Comparison of ENCODE assay signal across 6 cellular contexts in genomic region chr19:53869805-53870484, GRCh38. TPM values are rescaled to one million over a fixed set of nuclear protein-coding genes. Genes with fewer than 3 reads are reported as not detected.
DNase-seq lines count a peak whose midpoint lies in the region; ATAC-seq and TF ChIP-seq lines count a peak whose summit lies in the region.
"Not testable (repeated sequence)": the region's sequence is repeated elsewhere in the genome, so short reads cannot be mapped to it uniquely, and the experiment has no call there.
"Had no signal": no experiment of that assay in that cellular context is flagged by ENCODE, and none has a peak within 500 bp of the region (broad histone marks: within the 10 kb centered on the region; RNA-seq: fewer than 3 reads in every experiment).

No MANE protein-coding gene starts in this region.

- peak overlapping the region; percentile 100 for H3K9ac ChIP-seq in HUES6 (ENCODE audit: low read length)

- intact Hi-C loops in left lung (cut with DNase I); psoas muscle (cut with DNase I): not testable (repeated sequence)

- not testable (repeated sequence) for H3K27me3 ChIP-seq in HUES6 (ENCODE audit: control insufficient read depth, insufficient read depth, low read length); left lung
- H3K27me3 ChIP-seq in psoas muscle (ENCODE audit: insufficient read depth in 3 of 3, low read length in 2 of 3), result peaks cover 0 to 32% (median 1%) of the 10 kb centered on the region in 3 donors

- not testable (repeated sequence) for H3K9me3 ChIP-seq in HUES6 (ENCODE audit: control insufficient read depth, insufficient read depth, low read depth, low read length); left lung; psoas muscle

- H3K4me3 Mint-ChIP-seq in activated T-cell treated with anti-CD3 and anti-CD28 coated beads, Interleukin-2, amount 50 U/mL, for 4 hours, result peak overlapping the region; percentile 91

- H3K36me3 ChIP-seq in HUES6 (ENCODE audit: control insufficient read depth, insufficient read depth, low read length), result peaks cover 41% of the 10 kb centered on the region
- peaks cover 0 to 21% of the 10 kb centered on the region in 2 donors for H3K36me3 ChIP-seq in left lung
- peaks cover 0 to 12% of the 10 kb centered on the region in 2 donors for H3K36me3 ChIP-seq in psoas muscle (ENCODE audit: insufficient read depth in 1 of 2, low read depth in 1 of 2)

- H3K27me3 Mint-ChIP-seq in activated T-cell treated with anti-CD3 and anti-CD28 coated beads, Interleukin-2, amount 50 U/mL, for 4 hours (ENCODE audit: low read depth), result not testable (repeated sequence)

- H3K4me3 ChIP-seq in HUES6 (ENCODE audit: low read depth, low read length) (peak overlapping the region; percentile 99), left lung (peak overlapping the region; percentile 71 to 83), psoas muscle (peak overlapping the region; percentile 73)

- not testable (repeated sequence) for TF ChIP-seq CTCF in left lung (IDR thresholded peaks at IDR 0.05); psoas muscle (IDR thresholded peaks at IDR 0.05)

- H3K4me1 Mint-ChIP-seq in activated T-cell treated with anti-CD3 and anti-CD28 coated beads, Interleukin-2, amount 50 U/mL, for 4 hours (ENCODE audit: low read depth), result peaks cover 65% of the 10 kb centered on the region

- 5 to 14% (median 12%) methylated on average over 18 to 24 of the region's 24 CpGs for WGBS in psoas muscle, 3 donors

- H3K4me1 ChIP-seq in HUES6 (ENCODE audit: control insufficient read depth, insufficient read depth, low read length); psoas muscle: not testable (repeated sequence)
- peaks cover 3 to 74% of the 10 kb centered on the region in 2 donors for H3K4me1 ChIP-seq in left lung

- not testable (repeated sequence) for DNase-seq in activated T-cell treated with anti-CD3 and anti-CD28 coated beads, Interleukin-2, amount 50 U/mL, for 4 hours; left lung
- DNase-seq in effector CD8-positive, alpha-beta T cell (lab: John Stamatoyannopoulos, UW), result peak; percentile 27
- peak in 1 of 2 donors; percentile 56 for DNase-seq in psoas muscle

- H3K36me3 Mint-ChIP-seq in activated T-cell treated with anti-CD3 and anti-CD28 coated beads, Interleukin-2, amount 50 U/mL, for 4 hours (ENCODE audit: insufficient read depth), result peaks cover 20% of the 10 kb centered on the region

- peak overlapping the region; percentile 99 for H3K27ac ChIP-seq in HUES6 (ENCODE audit: low read depth, low read length)
- peak overlapping the region; percentile 89 to 95 for H3K27ac ChIP-seq in left lung
- peak overlapping the region; percentile 80 for H3K27ac ChIP-seq in psoas muscle

- H3K9me3 Mint-ChIP-seq in activated T-cell treated with anti-CD3 and anti-CD28 coated beads, Interleukin-2, amount 50 U/mL, for 4 hours, result not testable (repeated sequence)

- not testable (repeated sequence) for ATAC-seq in activated T-cell treated with anti-CD3 and anti-CD28 coated beads, Interleukin-2, amount 50 U/mL, for 4 hours; left lung; psoas muscle

RNA-seq across cellular contexts. Expression of gene MYADM, which starts 2.3 kb away (rescaled TPM):
- total RNA-seq in activated T-cell treated with anti-CD3 and anti-CD28 coated beads, Interleukin-2, amount 50 U/mL, for 4 hours, result 10 to 100 TPM; 11.3 to 12.0 (median 11.6) TPM
- total RNA-seq in left lung (100 to 1,000 TPM; 164 to 197 TPM), psoas muscle (10 to 100 TPM; 17.0 to 23.3 (median 20.3) TPM)
- polyA plus RNA-seq in psoas muscle, result 10 to 100 TPM in 1 of 3 donors, 1 to 10 TPM in 2; 5.5 to 17.2 (median 7.7) TPM

RNA-seq across cellular contexts. Expression of gene PRKCG, which starts 12.1 kb away (rescaled TPM):
- not detected for total RNA-seq in activated T-cell treated with anti-CD3 and anti-CD28 coated beads, Interleukin-2, amount 50 U/mL, for 4 hours
- total RNA-seq in left lung, result not detected
- not detected for total RNA-seq in psoas muscle
- under 1 TPM in 1 of 3 donors, not detected in 2; 0.01 TPM for polyA plus RNA-seq in psoas muscle
- total RNA-seq: esophagus mucosa had no signal

RNA-seq across cellular contexts. Expression of gene CACNG7, which starts 39.1 kb away (rescaled TPM):
- total RNA-seq in activated T-cell treated with anti-CD3 and anti-CD28 coated beads, Interleukin-2, amount 50 U/mL, for 4 hours, result not detected
- total RNA-seq in left lung (not detected), psoas muscle (not detected)
- polyA plus RNA-seq in psoas muscle, result under 1 TPM in 1 of 3 donors, not detected in 2; 0.05 TPM
- total RNA-seq: esophagus mucosa had no signal

RNA-seq across cellular contexts. Expression of gene NLRP12, which starts 45.8 kb away (rescaled TPM):
- total RNA-seq in activated T-cell treated with anti-CD3 and anti-CD28 coated beads, Interleukin-2, amount 50 U/mL, for 4 hours, result not detected
- total RNA-seq in left lung (10 to 100 TPM in 1 of 2 donors, 1 to 10 TPM in 1; 2.5 to 12.2 TPM), psoas muscle (under 1 TPM; 0.16 to 0.44 (median 0.21) TPM)
- under 1 TPM; 0.04 to 0.17 (median 0.05) TPM for polyA plus RNA-seq in psoas muscle

Comparison
In these comparisons a context has a peak if more than half of its experiments do, and no peak if none do; other contexts are left out.
1. RNA of gene MYADM, which starts 2.3 kb away (total RNA-seq): 164 to 197 TPM in left lung; 17.0 to 23.3 TPM in psoas muscle and 11.3 to 12.0 TPM in activated T-cell treated with anti-CD3 and anti-CD28 coated beads, Interleukin-2, amount 50 U/mL, for 4 hours; every median in the first group is over 4 times any median in the second.
2. Peak in every context shown above with its lines, with median percentiles within 50 percentile points of each other: H3K27ac ChIP-seq and H3K4me3 ChIP-seq.